Comparison of ENCODE assay signal across 1 cellular context in the genomic region with DNA sequence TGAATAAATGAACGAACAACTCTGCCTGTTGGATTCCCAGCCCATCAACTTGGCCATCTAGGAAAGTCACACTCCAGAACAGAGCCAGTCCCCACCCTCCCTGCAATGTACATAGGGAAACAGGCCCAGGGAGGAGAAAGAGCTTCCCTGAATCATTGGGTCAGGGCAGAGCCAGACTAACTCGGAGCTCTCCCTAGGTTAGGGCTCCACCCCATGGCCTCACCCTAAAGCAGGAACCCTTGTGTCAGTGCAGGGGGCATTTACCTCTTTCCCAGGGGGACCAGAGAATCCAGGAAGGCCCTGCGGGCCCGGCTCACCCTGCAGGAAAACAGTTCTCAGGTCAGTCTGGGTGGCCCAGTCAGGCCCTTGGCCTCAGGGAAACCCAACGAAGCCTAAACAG.
TF ChIP-seq lines count a peak whose summit lies in the region.

No MANE protein-coding gene starts in this region.

TF ChIP-seq in GM12878, 131 proteins besides CTCF, POLR2A, EP300 and RAD21:
- TF ChIP-seq GATAD2B (conservative IDR thresholded peaks at IDR 0.05; ENCODE audit: low read depth), result no peak
- no peak for TF ChIP-seq PAX5 (IDR thresholded peaks at IDR 0.05; ENCODE audit: borderline replicate concordance, low read depth, low read length)
- no peak for TF ChIP-seq MTA3 (IDR thresholded peaks at IDR 0.05; ENCODE audit: borderline replicate concordance, low read length)
- TF ChIP-seq, protein P1, sequence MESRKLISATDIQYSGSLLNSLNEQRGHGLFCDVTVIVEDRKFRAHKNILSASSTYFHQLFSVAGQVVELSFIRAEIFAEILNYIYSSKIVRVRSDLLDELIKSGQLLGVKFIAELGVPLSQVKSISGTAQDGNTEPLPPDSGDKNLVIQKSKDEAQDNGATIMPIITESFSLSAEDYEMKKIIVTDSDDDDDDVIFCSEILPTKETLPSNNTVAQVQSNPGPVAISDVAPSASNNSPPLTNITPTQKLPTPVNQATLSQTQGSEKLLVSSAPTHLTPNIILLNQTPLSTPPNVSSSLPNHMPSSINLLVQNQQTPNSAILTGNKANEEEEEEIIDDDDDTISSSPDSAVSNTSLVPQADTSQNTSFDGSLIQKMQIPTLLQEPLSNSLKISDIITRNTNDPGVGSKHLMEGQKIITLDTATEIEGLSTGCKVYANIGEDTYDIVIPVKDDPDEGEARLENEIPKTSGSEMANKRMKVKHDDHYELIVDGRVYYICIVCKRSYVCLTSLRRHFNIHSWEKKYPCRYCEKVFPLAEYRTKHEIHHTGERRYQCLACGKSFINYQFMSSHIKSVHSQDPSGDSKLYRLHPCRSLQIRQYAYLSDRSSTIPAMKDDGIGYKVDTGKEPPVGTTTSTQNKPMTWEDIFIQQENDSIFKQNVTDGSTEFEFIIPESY (IDR thresholded peaks at IDR 0.05), result no peak
- TF ChIP-seq ZNF274 (IDR thresholded peaks at IDR 0.05; ENCODE audit: insufficient read depth, insufficient read length), result no peak
- TF ChIP-seq MXI1 (IDR thresholded peaks at IDR 0.05; ENCODE audit: low read depth, low read length), result no peak
- TF ChIP-seq SMC3 (IDR thresholded peaks at IDR 0.05; ENCODE audit: borderline replicate concordance, low read length), result peak; percentile 27; the same call in 1 of the 2 replicates
- TF ChIP-seq, protein P2, sequence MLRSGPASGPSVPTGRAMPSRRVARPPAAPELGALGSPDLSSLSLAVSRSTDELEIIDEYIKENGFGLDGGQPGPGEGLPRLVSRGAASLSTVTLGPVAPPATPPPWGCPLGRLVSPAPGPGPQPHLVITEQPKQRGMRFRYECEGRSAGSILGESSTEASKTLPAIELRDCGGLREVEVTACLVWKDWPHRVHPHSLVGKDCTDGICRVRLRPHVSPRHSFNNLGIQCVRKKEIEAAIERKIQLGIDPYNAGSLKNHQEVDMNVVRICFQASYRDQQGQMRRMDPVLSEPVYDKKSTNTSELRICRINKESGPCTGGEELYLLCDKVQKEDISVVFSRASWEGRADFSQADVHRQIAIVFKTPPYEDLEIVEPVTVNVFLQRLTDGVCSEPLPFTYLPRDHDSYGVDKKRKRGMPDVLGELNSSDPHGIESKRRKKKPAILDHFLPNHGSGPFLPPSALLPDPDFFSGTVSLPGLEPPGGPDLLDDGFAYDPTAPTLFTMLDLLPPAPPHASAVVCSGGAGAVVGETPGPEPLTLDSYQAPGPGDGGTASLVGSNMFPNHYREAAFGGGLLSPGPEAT (IDR thresholded peaks at IDR 0.05; ENCODE audit: low read depth), result no peak
TF ChIP-seq in GM12878: peak in this region for 1.
